15 cellular contexts compared by ENCODE assay signal in genomic region chr7:46568420-46569116, GRCh38.
DNase-seq lines count a peak whose midpoint lies in the region; ATAC-seq, FAIRE-seq and TF ChIP-seq lines count a peak whose summit lies in the region.
"Had no signal": no experiment of that assay in that cellular context is flagged by ENCODE, and none has a peak within 500 bp of the region (broad histone marks: within the 10 kb centered on the region; RNA-seq: fewer than 3 reads in every experiment).

No MANE protein-coding gene starts in this region.

- peak; percentile 55 for ATAC-seq in HCT116
- ATAC-seq in GM18520 (IDR thresholded peaks at IDR 0.05; ENCODE audit: unreplicated experiment), result no peak
- no peak for ATAC-seq in HG03565 (IDR thresholded peaks at IDR 0.05; ENCODE audit: unreplicated experiment)
- ATAC-seq: GM12878 had no signal

- H2AFZ ChIP-seq in HCT116 (ENCODE audit: low read depth, low read length, poor library complexity, severe bottlenecking), result peak overlapping the region; percentile 76
- no peak overlapping the region for H2AFZ ChIP-seq in smooth muscle cell (ENCODE audit: low read depth)

- no peaks in the 10 kb centered on the region for H3K9me2 ChIP-seq in HCT116 (ENCODE audit: insufficient read depth)

- peak; percentile 60 for FAIRE-seq in bronchial epithelial cell (lab: Jason Lieb, UNC)
- FAIRE-seq: GM12878, pancreas had no signal

- H3K27me3 ChIP-seq in HCT116 (ENCODE audit: insufficient read depth, low read length) (no peaks in the 10 kb centered on the region), bronchial epithelial cell (ENCODE audit: control insufficient read depth, insufficient read depth, low read length) (no peaks in the 10 kb centered on the region), smooth muscle cell (ENCODE audit: low read depth) (no peaks in the 10 kb centered on the region)
- H3K27me3 ChIP-seq: pancreas had no signal

- POLR2A ChIA-PET in HCT116 (lab: Charles Lee), result no interaction called here

- H3K79me2 ChIP-seq in HCT116 (ENCODE audit: insufficient read depth, low read length), result no peaks in the 10 kb centered on the region
- no peaks in the 10 kb centered on the region for H3K79me2 ChIP-seq in smooth muscle cell (ENCODE audit: low read depth)

- no peak for DNase-seq in HCT116 (ENCODE audit: low read depth, low spot score)
- peak; percentile 74 for DNase-seq in bronchial epithelial cell (ENCODE audit: low read depth)
- peak; percentile 45 for DNase-seq in kidney glomerular epithelial cell (lab: John Stamatoyannopoulos, UW)
- no peak for DNase-seq in smooth muscle cell (lab: John Stamatoyannopoulos, UW; ENCODE audit: unreplicated experiment)
- no peak for DNase-seq in pons (ENCODE audit: low spot score)
- DNase-seq in effector CD4-positive, alpha-beta T cell, result no peak
- DNase-seq: activated CD4-positive, alpha-beta T cell treated with anti-CD3 and anti-CD28 coated beads, Interleukin-2, amount 10 ng/mL, durations not matched to agents 24 days and 14 days; activated T-cell treated with anti-CD3 and anti-CD28 coated beads, Interleukin-2, amount 50 U/mL, for 24 hours; NCI-H187 treated with DMSO at 0.1 percent for 48 hours; pancreas; stimulated activated CD4-positive, alpha-beta T cell treated with anti-CD3 and anti-CD28 coated beads, Interleukin-15, amount 100 ng/mL, for 24 hours had no signal

- H3K9ac ChIP-seq in HCT116 (ENCODE audit: low read length) (peak overlapping the region; percentile 14; the same call in 1 of the 2 replicates), smooth muscle cell (ENCODE audit: low read depth) (no peak overlapping the region)

- 76% methylated on average over 11 of the region's 11 CpGs for WGBS in smooth muscle cell (ENCODE audit: low lambda C conversion rate)

- TF ChIP-seq POLR2A in HCT116 (IDR thresholded peaks at IDR 0.05; ENCODE audit: borderline replicate concordance, extremely low read depth, insufficient read depth, insufficient read length), result no peak

- intact Hi-C loops in HCT116 (cut with micrococcal nuclease), result no loop called here

- CTCF ChIA-PET in HCT116 (lab: Charles Lee), result no interaction called here

- no peak for TF ChIP-seq RAD21 in HCT116 (IDR thresholded peaks at IDR 0.05; ENCODE audit: low read depth)

- RAD21 ChIA-PET in HCT116 (lab: Charles Lee; ENCODE audit: low non-redundant PET in 1 of 2, low total read pairs in 2 of 2, uncharacterized antibody in 2 of 2, unreplicated experiment in 2 of 2), result no interaction called here

- H3K36me3 ChIP-seq in HCT116 (ENCODE audit: control insufficient read depth in 1 of 2, insufficient read depth in 2 of 2, low read length in 2 of 2) (no peaks in the 10 kb centered on the region), bronchial epithelial cell (ENCODE audit: control insufficient read depth, insufficient read depth, low read length) (no peaks in the 10 kb centered on the region), smooth muscle cell (ENCODE audit: low read depth) (no peaks in the 10 kb centered on the region)
- H3K36me3 ChIP-seq: pancreas had no signal

- H3K27ac ChIP-seq in HCT116 (ENCODE audit: low read depth, low read length), result peak overlapping the region; percentile 45; the same call in 1 of the 2 replicates
- H3K27ac ChIP-seq in smooth muscle cell (ENCODE audit: low read depth), result peak overlapping the region; percentile 14
- H3K27ac ChIP-seq: C4-2B, pancreas had no signal

- BruUV-seq in HCT116 (replicated peaks; lab: Mats Ljungman, UMichigan), result no TSS peak

- no peaks in the 10 kb centered on the region for H3F3A ChIP-seq in smooth muscle cell (ENCODE audit: low read depth)

- H3K4me3 ChIP-seq in HCT116 (replicated peaks in 1 of 2; ENCODE audit: low read depth in 1 of 2, low read length in 2 of 2), result peak overlapping the region in 1 of 2 experiments; percentile 19; a peak in 2 of 4 replicates
- no peak overlapping the region for H3K4me3 ChIP-seq in bronchial epithelial cell (ENCODE audit: low read depth, low read length)
- no peak overlapping the region for H3K4me3 ChIP-seq in smooth muscle cell
- H3K4me3 ChIP-seq: GM12878, pancreas had no signal

- TF ChIP-seq CTCF in HCT116 (IDR thresholded peaks at IDR 0.05 in 2 of 3, conservative IDR thresholded peaks at IDR 0.05 in 1 of 3; ENCODE audit: borderline replicate concordance in 1 of 3, insufficient read depth in 1 of 3, low read depth in 2 of 3, low read length in 2 of 3), result no peak
- no peak for TF ChIP-seq CTCF in bronchial epithelial cell (IDR thresholded peaks at IDR 0.05; ENCODE audit: insufficient read depth, low read length, severe bottlenecking)
- TF ChIP-seq CTCF in smooth muscle cell (IDR thresholded peaks at IDR 0.05; ENCODE audit: borderline replicate concordance, insufficient read depth, poor library complexity, severe bottlenecking), result no peak

- peaks cover 17 to 51% of the 10 kb centered on the region in 2 experiments for H3K4me1 ChIP-seq in HCT116 (ENCODE audit: control insufficient read depth in 1 of 2, insufficient read depth in 2 of 2, low read length in 2 of 2)
- no peaks in the 10 kb centered on the region for H3K4me1 ChIP-seq in smooth muscle cell (ENCODE audit: low read depth)
- H3K4me1 ChIP-seq: pancreas had no signal

- no peaks in the 10 kb centered on the region for H4K20me1 ChIP-seq in HCT116 (ENCODE audit: insufficient read depth)
- no peaks in the 10 kb centered on the region for H4K20me1 ChIP-seq in smooth muscle cell (ENCODE audit: low read depth)

- H3K9me3 ChIP-seq in HCT116 (ENCODE audit: control insufficient read depth in 1 of 2, insufficient read depth in 1 of 2, low read depth in 1 of 2, low read length in 2 of 2) (no peaks in the 10 kb centered on the region), smooth muscle cell (replicated peaks; ENCODE audit: low read depth) (no peaks in the 10 kb centered on the region)
- H3K9me3 ChIP-seq: pancreas had no signal

- H3K4me2 ChIP-seq in HCT116 (ENCODE audit: low read length) (peak overlapping the region; percentile 65), smooth muscle cell (no peak overlapping the region)

TF ChIP-seq in HCT116, 20 proteins besides CTCF, POLR2A, EP300 and RAD21:
- TF ChIP-seq YY1 (IDR thresholded peaks at IDR 0.05; ENCODE audit: extremely low read depth, insufficient replicate concordance, low read depth, low read length) (no peak), FOSL1 (IDR thresholded peaks at IDR 0.05; ENCODE audit: low read depth) (no peak), EGR1 (IDR thresholded peaks at IDR 0.05; ENCODE audit: low read depth) (no peak), TCF7L2 (IDR thresholded peaks at IDR 0.05; ENCODE audit: borderline replicate concordance, extremely low read depth, insufficient read depth, insufficient read length) (no peak), MAX (IDR thresholded peaks at IDR 0.05) (no peak), ZFX (IDR thresholded peaks at IDR 0.05) (no peak), SRF (IDR thresholded peaks at IDR 0.05; ENCODE audit: low read depth) (no peak), REST (IDR thresholded peaks at IDR 0.05; ENCODE audit: low read depth) (no peak), ZBTB33 (IDR thresholded peaks at IDR 0.05; ENCODE audit: extremely low read depth, insufficient replicate concordance, low read length) (no peak), CBX3 (IDR thresholded peaks at IDR 0.05; ENCODE audit: low read depth) (no peak), SIN3A (IDR thresholded peaks at IDR 0.05; ENCODE audit: low read depth) (no peak), CEBPB (IDR thresholded peaks at IDR 0.05; ENCODE audit: low read depth) (no peak)

Comparison
In these comparisons a context has a peak if more than half of its experiments do, and no peak if none do; other contexts are left out.
1. DNase-seq: peak in bronchial epithelial cell (single experiment) and kidney glomerular epithelial cell (single experiment); none in HCT116 (single experiment), smooth muscle cell (single experiment), pons (single experiment) and effector CD4-positive, alpha-beta T cell (single experiment).